Comparison of ENCODE assay signal across 19 cellular contexts in genomic region chr4:72378901-72379300, GRCh38.
DNase-seq lines count a peak whose midpoint lies in the region; ATAC-seq and TF ChIP-seq lines count a peak whose summit lies in the region.
"Had no signal": no experiment of that assay in that cellular context is flagged by ENCODE, and none has a peak within 500 bp of the region (broad histone marks: within the 10 kb centered on the region; RNA-seq: fewer than 3 reads in every experiment).

No MANE protein-coding gene starts in this region.

- ATAC-seq in stimulated activated memory B cell treated with anti-CD40 and anti-IgM and Interleukin-4, amounts not matched to agents 10 μg/mL and 1 μg/mL and 100 μg/mL, for 72 hours: peak; percentile 42

- no peak overlapping the region for H4K91ac ChIP-seq in mesenchymal stem cell (ENCODE audit: low read length)

- H3K4me1 Mint-ChIP-seq in HFFc6 (ENCODE audit: low read depth): peaks cover 82% of the 10 kb centered on the region
- no peaks in the 10 kb centered on the region for H3K4me1 Mint-ChIP-seq in stimulated activated memory B cell treated with anti-CD40 and anti-IgM and Interleukin-4, amounts not matched to agents 10 μg/mL and 1 μg/mL and 100 μg/mL, for 72 hours
- H3K4me1 Mint-ChIP-seq: B cell; CD4-positive, CD25-positive, alpha-beta regulatory T cell; CD8-positive, alpha-beta memory T cell had no signal

- H3K9me3 ChIP-seq in BE2C: no peaks in the 10 kb centered on the region
- H3K9me3 ChIP-seq in mesenchymal stem cell (ENCODE audit: control insufficient read depth, low read length): no peaks in the 10 kb centered on the region

- H3K4me3 Mint-ChIP-seq in HFFc6: no peak overlapping the region
- H3K4me3 Mint-ChIP-seq in stimulated activated memory B cell treated with anti-CD40 and anti-IgM and Interleukin-4, amounts not matched to agents 10 μg/mL and 1 μg/mL and 100 μg/mL, for 72 hours: no peak overlapping the region
- H3K4me3 Mint-ChIP-seq: B cell; CD4-positive, CD25-positive, alpha-beta regulatory T cell; CD8-positive, alpha-beta memory T cell had no signal

- 95% methylated on average over 2 of the region's 2 CpGs for WGBS in mesenchymal stem cell

- no peak overlapping the region for H3K4ac ChIP-seq in mesenchymal stem cell (ENCODE audit: low read depth in 1 of 2, low read length in 2 of 2)

- H3K27me3 ChIP-seq in BE2C (no peaks in the 10 kb centered on the region), mesenchymal stem cell (ENCODE audit: control insufficient read depth in 1 of 2, insufficient read depth in 1 of 2, low read length in 2 of 2) (no peaks in the 10 kb centered on the region)

- H2BK12ac ChIP-seq in mesenchymal stem cell (ENCODE audit: low read length in 2 of 2): no peak overlapping the region

- peaks cover 17% of the 10 kb centered on the region for H3K4me1 ChIP-seq in BE2C
- peaks cover 3% of the 10 kb centered on the region for H3K4me1 ChIP-seq in mesenchymal stem cell (ENCODE audit: control insufficient read depth, insufficient read depth, low read depth, low read length)

- TF ChIP-seq CTCF in BE2C (IDR thresholded peaks at IDR 0.05; ENCODE audit: low read depth, low read length): no peak
- no peak for TF ChIP-seq CTCF in HFFc6 (IDR thresholded peaks at IDR 0.05)

- H3K27ac ChIP-seq in mesenchymal stem cell (ENCODE audit: low read length, poor library complexity, severe bottlenecking): no peak overlapping the region
- H3K27ac ChIP-seq: HL-60 had no signal

- H3K4me3 ChIP-seq in BE2C (ENCODE audit: low read depth, low read length) (no peak overlapping the region), mesenchymal stem cell (ENCODE audit: insufficient read depth in 1 of 2, low read depth in 1 of 2, low read length in 2 of 2) (no peak overlapping the region)

- peak overlapping the region; percentile 92 for H2AK5ac ChIP-seq in mesenchymal stem cell (ENCODE audit: low read length, severe bottlenecking)

- peaks cover 4% of the 10 kb centered on the region for H3K79me1 ChIP-seq in mesenchymal stem cell (replicated peaks; ENCODE audit: low read length, poor library complexity, severe bottlenecking)

- peaks cover 4% of the 10 kb centered on the region; the same call in 1 of the 2 replicates for H3K36me3 Mint-ChIP-seq in HFFc6 (ENCODE audit: low read depth)
- H3K36me3 Mint-ChIP-seq in stimulated activated memory B cell treated with anti-CD40 and anti-IgM and Interleukin-4, amounts not matched to agents 10 μg/mL and 1 μg/mL and 100 μg/mL, for 72 hours: no peaks in the 10 kb centered on the region
- H3K36me3 Mint-ChIP-seq: CD4-positive, CD25-positive, alpha-beta regulatory T cell; CD8-positive, alpha-beta memory T cell had no signal

- H2BK120ac ChIP-seq in mesenchymal stem cell (ENCODE audit: low read depth, low read length): no peak overlapping the region

- H3K4me2 ChIP-seq in mesenchymal stem cell (ENCODE audit: low read length, poor library complexity, severe bottlenecking): no peak overlapping the region

- H2BK5ac ChIP-seq in mesenchymal stem cell (ENCODE audit: low read depth, low read length, poor library complexity, severe bottlenecking): no peak overlapping the region

- no peaks in the 10 kb centered on the region for H3K27me3 Mint-ChIP-seq in HFFc6 (ENCODE audit: insufficient read depth)
- no peaks in the 10 kb centered on the region for H3K27me3 Mint-ChIP-seq in stimulated activated memory B cell treated with anti-CD40 and anti-IgM and Interleukin-4, amounts not matched to agents 10 μg/mL and 1 μg/mL and 100 μg/mL, for 72 hours
- H3K27me3 Mint-ChIP-seq: B cell; CD4-positive, CD25-positive, alpha-beta regulatory T cell; CD8-positive, alpha-beta memory T cell had no signal

- no peaks in the 10 kb centered on the region for H3K36me3 ChIP-seq in BE2C
- no peaks in the 10 kb centered on the region for H3K36me3 ChIP-seq in mesenchymal stem cell (ENCODE audit: control insufficient read depth in 1 of 2, insufficient read depth in 2 of 2, low read depth in 1 of 2, low read length in 2 of 2)

- no peak overlapping the region for H3K9ac ChIP-seq in mesenchymal stem cell (ENCODE audit: low read length)

- H3K27ac Mint-ChIP-seq in HFFc6: peak overlapping the region; percentile 82; the same call in 1 of the 2 replicates
- no peak overlapping the region for H3K27ac Mint-ChIP-seq in stimulated activated memory B cell treated with anti-CD40 and anti-IgM and Interleukin-4, amounts not matched to agents 10 μg/mL and 1 μg/mL and 100 μg/mL, for 72 hours
- H3K27ac Mint-ChIP-seq: B cell; CD4-positive, CD25-positive, alpha-beta regulatory T cell; CD8-positive, alpha-beta memory T cell had no signal

- H2AFZ ChIP-seq in mesenchymal stem cell (ENCODE audit: low read depth, low read length): no peak overlapping the region

- H3K18ac ChIP-seq in mesenchymal stem cell (ENCODE audit: low read depth in 1 of 2, low read length in 2 of 2): no peak overlapping the region

- H4K8ac ChIP-seq in mesenchymal stem cell (ENCODE audit: low read length): no peak overlapping the region

- DNase-seq in BE2C: peak; percentile 17
- no peak for DNase-seq in HFFc6
- DNase-seq in mesenchymal stem cell: no peak
- DNase-seq in AML-193 (lab: John Stamatoyannopoulos, UW): no peak
- DNase-seq in DMS 273 (lab: John Stamatoyannopoulos, UW; ENCODE audit: unreplicated experiment): no peak
- DNase-seq in SIG-M5 treated with dmso at 0.1 percent for 504 hours (lab: John Stamatoyannopoulos, UW; ENCODE audit: unreplicated experiment): no peak
- DNase-seq: 8988T; C1 segment of cervical spinal cord; CD4-positive, CD25-positive, alpha-beta regulatory T cell; CD8-positive, alpha-beta memory T cell; COR-L47; DMS79; GDM1; GOT3; H7; KBM-7 had no signal

- no peak overlapping the region for H3K23ac ChIP-seq in mesenchymal stem cell (ENCODE audit: low read length in 2 of 2)

- H2BK15ac ChIP-seq in mesenchymal stem cell (ENCODE audit: low read depth, poor library complexity, severe bottlenecking): no peak overlapping the region

- no peaks in the 10 kb centered on the region for H3K9me3 Mint-ChIP-seq in HFFc6
- H3K9me3 Mint-ChIP-seq in stimulated activated memory B cell treated with anti-CD40 and anti-IgM and Interleukin-4, amounts not matched to agents 10 μg/mL and 1 μg/mL and 100 μg/mL, for 72 hours: no peaks in the 10 kb centered on the region
- H3K9me3 Mint-ChIP-seq: CD8-positive, alpha-beta memory T cell had no signal

- no peak overlapping the region for H3K14ac ChIP-seq in mesenchymal stem cell (ENCODE audit: low read length in 2 of 2)
